In genomic region chr1:16888806-16889178, GRCh38 we compare ENCODE assay signal across 8 cellular contexts. TPM values are rescaled to one million over a fixed set of nuclear protein-coding genes. Genes with fewer than 3 reads are reported as not detected.
DNase-seq lines count a peak whose midpoint lies in the region; ATAC-seq and TF ChIP-seq lines count a peak whose summit lies in the region.

No MANE protein-coding gene starts in this region.

- H3K36me3 ChIP-seq in CD4-positive, alpha-beta memory T cell (ENCODE audit: insufficient read depth, low read length), result no peaks in the 10 kb centered on the region
- H3K36me3 ChIP-seq in Panc1 (ENCODE audit: control insufficient read depth, insufficient read depth, low read length), result no peaks in the 10 kb centered on the region
- no peaks in the 10 kb centered on the region for H3K36me3 ChIP-seq in esophagus squamous epithelium
- no peaks in the 10 kb centered on the region for H3K36me3 ChIP-seq in neutrophil

- intact Hi-C loops in CD4-positive, alpha-beta memory T cell (cut with micrococcal nuclease), result no loop called here
- intact Hi-C loops in Panc1 (cut with micrococcal nuclease; ENCODE audit: unreplicated experiment), result no loop called here
- intact Hi-C loops in esophagus squamous epithelium (cut with DNase I), result no loop called here

- H3K27ac ChIP-seq in CD4-positive, alpha-beta memory T cell (ENCODE audit: low read depth, low read length), result peak overlapping the region; percentile 54
- H3K27ac ChIP-seq in Panc1 (ENCODE audit: low read length) (peak overlapping the region; percentile 96), esophagus squamous epithelium (peak overlapping the region; percentile 85 to 92 (median 88)), neutrophil (peak overlapping the region; percentile 40)

- peak overlapping the region; percentile 85 to 98 (median 96) for H3K4me3 Mint-ChIP-seq in CD4-positive, alpha-beta memory T cell

- TSS peak; percentile 92 for BruUV-seq in Panc1 (replicated peaks; lab: Mats Ljungman, UMichigan)

- H3K4me1 ChIP-seq in CD4-positive, alpha-beta memory T cell (ENCODE audit: insufficient read depth, low read length), result peaks cover 16% of the 10 kb centered on the region
- no peaks in the 10 kb centered on the region for H3K4me1 ChIP-seq in Panc1 (ENCODE audit: control insufficient read depth, insufficient read depth, low read length)
- H3K4me1 ChIP-seq in esophagus squamous epithelium, result peaks cover 5 to 29% (median 7%) of the 10 kb centered on the region in 3 donors
- H3K4me1 ChIP-seq in neutrophil (ENCODE audit: control insufficient read depth in 1 of 2, insufficient read depth in 1 of 2, low read depth in 1 of 2, low read length in 1 of 2), result peaks cover 13 to 18% of the 10 kb centered on the region in 2 experiments

- TF ChIP-seq POLR2A in esophagus squamous epithelium (IDR thresholded peaks at IDR 0.05), result no peak

- H3K9me3 ChIP-seq in CD4-positive, alpha-beta memory T cell (ENCODE audit: control insufficient read depth in 1 of 2, low read length in 2 of 2), result no peaks in the 10 kb centered on the region
- no peaks in the 10 kb centered on the region for H3K9me3 ChIP-seq in Panc1 (ENCODE audit: control insufficient read depth, insufficient read depth, low read depth, low read length)
- no peaks in the 10 kb centered on the region for H3K9me3 ChIP-seq in esophagus squamous epithelium
- no peaks in the 10 kb centered on the region for H3K9me3 ChIP-seq in neutrophil

- TF ChIP-seq CTCF in Panc1 (IDR thresholded peaks at IDR 0.05) (no peak), esophagus squamous epithelium (IDR thresholded peaks at IDR 0.05) (no peak), neutrophil (IDR thresholded peaks at IDR 0.05) (no peak)

- CTCF ChIA-PET in CD4-positive, alpha-beta memory T cell (lab: Charles Lee; ENCODE audit: partially characterized antibody), result interaction anchor here (0.7 to 2.0 kb wide), 10 partner anchors 9 to 268 kb away, joined by 3 to 6 read pairs (median 4); no protein-coding TSS in a partner anchor
- CTCF ChIA-PET in Panc1 (lab: Charles Lee), result interaction anchor here (1.0 kb wide), 1 partner anchor 269 kb away, joined by 3 read pairs; no protein-coding TSS in a partner anchor

- H3K27me3 Mint-ChIP-seq in CD4-positive, alpha-beta memory T cell, result peaks cover 0 to 3% of the 10 kb centered on the region in 2 donors

- DNase-seq in CD4-positive, alpha-beta memory T cell, result no peak
- DNase-seq in Panc1 (ENCODE audit: low read depth, low spot score), result no peak
- DNase-seq in esophagus squamous epithelium (lab: John Stamatoyannopoulos, UW), result no peak
- no peak for DNase-seq in activated effector memory CD4-positive, alpha-beta T cell treated with Interleukin-2 at 50 U/mL for 16 hours
- no peak for DNase-seq in central memory CD4-positive, alpha-beta T cell
- no peak for DNase-seq in OCI-M2 (lab: John Stamatoyannopoulos, UW; ENCODE audit: unreplicated experiment)

- 15 to 24% methylated on average over 11 to 18 of the region's 20 CpGs for WGBS in esophagus squamous epithelium, 2 donors

- ATAC-seq in Panc1, result peak; percentile 70
- no peak for ATAC-seq in HG03159 (IDR thresholded peaks at IDR 0.05; ENCODE audit: unreplicated experiment)

- H3K36me3 Mint-ChIP-seq in CD4-positive, alpha-beta memory T cell, result peaks cover 0 to 2% of the 10 kb centered on the region in 2 donors

- H3K27ac Mint-ChIP-seq in CD4-positive, alpha-beta memory T cell, result peak overlapping the region; percentile 91 to 98 (median 93)

- POLR2A ChIA-PET in CD4-positive, alpha-beta memory T cell (lab: Charles Lee; ENCODE audit: partially characterized antibody), result interaction anchor here (0.7 to 4.2 kb wide), 14 partner anchors 9 to 1362 kb away, joined by 3 to 82 read pairs (median 4); partner anchors contain the start of genes CROCC, DNAJC16, NBPF1 and RNU1-1
- POLR2A ChIA-PET in Panc1 (lab: Charles Lee), result no interaction called here

- no peaks in the 10 kb centered on the region for H3K27me3 ChIP-seq in CD4-positive, alpha-beta memory T cell (ENCODE audit: insufficient read depth, low read length)
- H3K27me3 ChIP-seq in Panc1 (ENCODE audit: control insufficient read depth, insufficient read depth, low read length) (no peaks in the 10 kb centered on the region; the same call in 1 of the 2 replicates), esophagus squamous epithelium (peaks cover 0 to 14% (median 0%) of the 10 kb centered on the region in 4 donors), neutrophil (peaks cover 40% of the 10 kb centered on the region)

- H3K9me3 Mint-ChIP-seq in CD4-positive, alpha-beta memory T cell, result no peaks in the 10 kb centered on the region

- in situ Hi-C loops in Panc1 (cut with HindIII; ENCODE audit: low pct_unique_long_range_greater_than_20kb, low sequenced_read_pairs), result no loop called here

- peaks cover 0 to 33% (median 19%) of the 10 kb centered on the region in 4 donors for H3K4me1 Mint-ChIP-seq in CD4-positive, alpha-beta memory T cell

- peak overlapping the region; percentile 60 to 67 for H3K4me3 ChIP-seq in CD4-positive, alpha-beta memory T cell (ENCODE audit: low read length in 2 of 2)
- H3K4me3 ChIP-seq in Panc1 (ENCODE audit: low read depth in 2 of 2, low read length in 2 of 2), result peak overlapping the region; percentile 70 to 81
- H3K4me3 ChIP-seq in esophagus squamous epithelium, result peak overlapping the region; percentile 45 to 71 (median 65)
- H3K4me3 ChIP-seq in neutrophil (ENCODE audit: low read depth in 1 of 2, low read length in 1 of 2), result peak overlapping the region; percentile 57 to 64

RNA-seq across cellular contexts. Expression of gene RNU1-2, which starts 7.0 kb away (rescaled TPM):
- total RNA-seq in CD4-positive, alpha-beta memory T cell, result 1,000 to 10,000 TPM; 3,010 to 3,866 TPM
- polyA plus RNA-seq in CD4-positive, alpha-beta memory T cell, result not detected
- 1,290 TPM for total RNA-seq in Panc1 (2021; ENCODE audit: unreplicated experiment)
- polyA plus RNA-seq in Panc1 (2012; ENCODE audit: insufficient read length), result 2.5 TPM
- total RNA-seq in esophagus squamous epithelium, result under 1 TPM; under 0.01 TPM

RNA-seq across cellular contexts. Expression of gene CROCC, which starts 32.9 kb away (rescaled TPM):
- 10 to 100 TPM; 84.9 to 91.7 TPM for total RNA-seq in CD4-positive, alpha-beta memory T cell
- 1 to 10 TPM in 1 of 2 donors, under 1 TPM in 1; 0.77 to 8.4 TPM for polyA plus RNA-seq in CD4-positive, alpha-beta memory T cell
- total RNA-seq in Panc1 (2021; ENCODE audit: unreplicated experiment) (13.6 TPM), esophagus squamous epithelium (10 to 100 TPM in 3 of 4 donors, 1 to 10 TPM in 1; 8.5 to 43.1 (median 30.2) TPM)
- 27.4 TPM for polyA plus RNA-seq in Panc1 (2012; ENCODE audit: insufficient read length)

Comparison
In these comparisons a context has a peak if more than half of its experiments do, and no peak if none do; other contexts are left out.
1. H3K27ac ChIP-seq: peak in every context shown above with its lines; median percentile 96 in Panc1; 88 in esophagus squamous epithelium; 54 in CD4-positive, alpha-beta memory T cell; 40 in neutrophil.
2. RNA of gene RNU1-2, which starts 7.0 kb away (total RNA-seq): 3,010 to 3,866 TPM in CD4-positive, alpha-beta memory T cell and 1,290 TPM in Panc1 (single experiment); under 0.01 TPM in esophagus squamous epithelium; every median in the first group is over 1,000 times any median in the second.
3. Peak in every context shown above with its lines, with median percentiles within 50 percentile points of each other: H3K4me3 ChIP-seq.